ENCODE assay signal across 8 cellular contexts in genomic region chr19:49580264-49581006, GRCh38. TPM values are rescaled to one million over a fixed set of nuclear protein-coding genes. Genes with fewer than 3 reads are reported as not detected.
DNase-seq lines count a peak whose midpoint lies in the region; ATAC-seq and TF ChIP-seq lines count a peak whose summit lies in the region.

Gene NOSIP (minus strand): TSS chr19:49580556. CDS start chr19:49560691, 19,865 bp downstream.

- H2AFZ ChIP-seq in GM23248, result peak within 1 kb of the TSS; percentile 95
- H2AFZ ChIP-seq in fibroblast of lung (ENCODE audit: low read length), result peak within 1 kb of the TSS; percentile 81

- H3K4me1 ChIP-seq in GM23248 (ENCODE audit: insufficient read depth) (peaks cover 8% of the 10 kb centered on the region), RWPE2 (ENCODE audit: insufficient read depth, poor library complexity, severe bottlenecking) (peaks cover 6% of the 10 kb centered on the region), fibroblast of lung (ENCODE audit: control insufficient read depth, extremely low read depth, insufficient read depth, low read length) (peaks cover 5% of the 10 kb centered on the region)

- in situ Hi-C loops in GM23248 (cut with MboI), result no loop called here

- peaks cover 48% of the 10 kb centered on the region for H3K79me2 ChIP-seq in GM23248 (ENCODE audit: insufficient read depth)
- H3K79me2 ChIP-seq in fibroblast of lung (ENCODE audit: control insufficient read depth, insufficient read depth, low read length), result peaks cover 28% of the 10 kb centered on the region

- H3K36me3 Mint-ChIP-seq in activated T-helper 17 cell treated with anti-CD3 and anti-CD28 coated beads, Interleukin-2, amount 50 U/mL, for 72 hours (ENCODE audit: low read depth), result peaks cover 45% of the 10 kb centered on the region
- no peaks in the 10 kb centered on the region for H3K36me3 Mint-ChIP-seq in natural killer cell

- H3F3A ChIP-seq in GM23248 (ENCODE audit: insufficient read depth), result no peaks in the 10 kb centered on the region; the same call in 1 of the 2 replicates

- H3K9me2 ChIP-seq in GM23248 (ENCODE audit: insufficient read depth), result no peaks in the 10 kb centered on the region

- peak; percentile 96 for DNase-seq in DMS79 treated with DMSO at 0.1 percent for 48 hours (lab: John Stamatoyannopoulos, UW)
- DNase-seq in GM23248, result peak; percentile 98
- peak; percentile 91 for DNase-seq in LNCaP clone FGC (ENCODE audit: low read depth)
- peak; percentile 93 for DNase-seq in RWPE2 (ENCODE audit: low spot score)
- DNase-seq in fibroblast of lung (ENCODE audit: low read depth in 2 of 2), result peak; percentile 96 to 98
- DNase-seq in natural killer cell, result peak; percentile 92
- DNase-seq in stimulated activated naive CD4-positive, alpha-beta T cell (lab: John Stamatoyannopoulos, UW), result peak; percentile 87 to 95 (median 94)

- H3K4me2 ChIP-seq in GM23248 (ENCODE audit: unreplicated experiment), result peak within 1 kb of the TSS; percentile 92
- peak within 1 kb of the TSS; percentile 81 for H3K4me2 ChIP-seq in fibroblast of lung (ENCODE audit: extremely low read depth, insufficient read depth, low read length)

- TF ChIP-seq CTCF in LNCaP clone FGC (IDR thresholded peaks at IDR 0.05; ENCODE audit: control insufficient read depth, extremely low read depth, insufficient read depth) (no peak), RWPE2 (IDR thresholded peaks at IDR 0.05; ENCODE audit: poor library complexity, severe bottlenecking) (no peak), fibroblast of lung (conservative IDR thresholded peaks at IDR 0.05 in 1 of 2, IDR thresholded peaks at IDR 0.05 in 1 of 2; ENCODE audit: low read depth in 1 of 2, low read length in 2 of 2) (no peak), natural killer cell (IDR thresholded peaks at IDR 0.05) (no peak)

- no peaks in the 10 kb centered on the region for H3K9me3 ChIP-seq in GM23248 (ENCODE audit: low read depth)
- no peaks in the 10 kb centered on the region for H3K9me3 ChIP-seq in RWPE2 (ENCODE audit: severe bottlenecking)
- H3K9me3 ChIP-seq in fibroblast of lung (ENCODE audit: control insufficient read depth, insufficient read depth, low read depth, low read length), result no peaks in the 10 kb centered on the region

- H4K20me1 ChIP-seq in GM23248 (ENCODE audit: insufficient read depth) (no peaks in the 10 kb centered on the region), fibroblast of lung (ENCODE audit: control insufficient read depth, extremely low read depth, insufficient read depth, low read length) (no peaks in the 10 kb centered on the region)

- no peaks in the 10 kb centered on the region for H3K9me3 Mint-ChIP-seq in activated T-helper 17 cell treated with anti-CD3 and anti-CD28 coated beads, Interleukin-2, amount 50 U/mL, for 72 hours
- no peaks in the 10 kb centered on the region for H3K9me3 Mint-ChIP-seq in natural killer cell

- intact Hi-C loops in natural killer cell (cut with micrococcal nuclease), result loop anchor here (2.0 kb wide), 1 partner anchor 60 kb away; the partner anchor contains the start of gene RRAS

- peak; percentile 89 for ATAC-seq in RWPE2 (ENCODE audit: low read depth)
- peak; percentile 99 for ATAC-seq in activated T-helper 17 cell treated with anti-CD3 and anti-CD28 coated beads, Interleukin-2, amount 50 U/mL, for 72 hours (replicated peaks)
- ATAC-seq in natural killer cell, result peak; percentile 99 to 100 (median 99)

- H3K4me1 Mint-ChIP-seq in activated T-helper 17 cell treated with anti-CD3 and anti-CD28 coated beads, Interleukin-2, amount 50 U/mL, for 72 hours, result peaks cover 6% of the 10 kb centered on the region
- H3K4me1 Mint-ChIP-seq in natural killer cell, result peaks cover 21 to 32% of the 10 kb centered on the region in 2 donors

- peak within 1 kb of the TSS; percentile 85 for H3K9ac ChIP-seq in GM23248
- peak within 1 kb of the TSS; percentile 58 for H3K9ac ChIP-seq in fibroblast of lung (ENCODE audit: insufficient read depth, low read length)

- 4 to 5% methylated on average over 31 of the region's 31 CpGs for WGBS in GM23248 (ENCODE audit: low coverage in 1 of 2, low lambda C conversion rate in 2 of 2, missing lambda C conversion rate in 2 of 2), 2 experiments

- H3K4me3 ChIP-seq in GM23248, result peak within 1 kb of the TSS; percentile 83
- H3K4me3 ChIP-seq in LNCaP clone FGC (ENCODE audit: low read depth, low read length), result peak within 1 kb of the TSS; percentile 87
- H3K4me3 ChIP-seq in RWPE2 (ENCODE audit: severe bottlenecking), result peak within 1 kb of the TSS; percentile 48
- H3K4me3 ChIP-seq in fibroblast of lung (replicated peaks in 1 of 4; ENCODE audit: control extremely low read depth in 1 of 4, insufficient read depth in 1 of 4, low read depth in 3 of 4, low read length in 4 of 4), result peak within 1 kb of the TSS; percentile 68 to 98 (median 88)

- peaks cover 9% of the 10 kb centered on the region; the same call in 1 of the 2 replicates for H3K36me3 ChIP-seq in GM23248 (ENCODE audit: low read depth)
- H3K36me3 ChIP-seq in RWPE2 (ENCODE audit: low read depth), result peaks cover 9% of the 10 kb centered on the region
- H3K36me3 ChIP-seq in fibroblast of lung (ENCODE audit: control insufficient read depth, insufficient read depth, low read length), result no peaks in the 10 kb centered on the region

- peak within 1 kb of the TSS; percentile 94 for H3K27ac Mint-ChIP-seq in activated T-helper 17 cell treated with anti-CD3 and anti-CD28 coated beads, Interleukin-2, amount 50 U/mL, for 72 hours
- H3K27ac Mint-ChIP-seq in natural killer cell, result peak within 1 kb of the TSS; percentile 89 to 92

- no peaks in the 10 kb centered on the region for H3K27me3 ChIP-seq in GM23248 (replicated peaks; ENCODE audit: insufficient read depth)
- H3K27me3 ChIP-seq in RWPE2 (ENCODE audit: insufficient read depth, poor library complexity, severe bottlenecking), result no peaks in the 10 kb centered on the region
- H3K27me3 ChIP-seq in fibroblast of lung (ENCODE audit: control insufficient read depth, insufficient read depth, low read length), result no peaks in the 10 kb centered on the region

- H3K27ac ChIP-seq in GM23248 (peak within 1 kb of the TSS; percentile 18), RWPE2 (ENCODE audit: poor library complexity, severe bottlenecking) (peak within 1 kb of the TSS; percentile 35), fibroblast of lung (ENCODE audit: insufficient read depth, low read length) (peak within 1 kb of the TSS; percentile 55)

- no peaks in the 10 kb centered on the region for H3K27me3 Mint-ChIP-seq in activated T-helper 17 cell treated with anti-CD3 and anti-CD28 coated beads, Interleukin-2, amount 50 U/mL, for 72 hours
- no peaks in the 10 kb centered on the region for H3K27me3 Mint-ChIP-seq in natural killer cell (ENCODE audit: low read depth in 2 of 2)

- peak within 1 kb of the TSS; percentile 93 for H3K4me3 Mint-ChIP-seq in activated T-helper 17 cell treated with anti-CD3 and anti-CD28 coated beads, Interleukin-2, amount 50 U/mL, for 72 hours
- H3K4me3 Mint-ChIP-seq in natural killer cell, result peak within 1 kb of the TSS; percentile 96

RNA-seq across cellular contexts. Expression of gene NOSIP, which starts in this region (rescaled TPM):
- 46.0 and 53.2 TPM in 2 replicates for total RNA-seq in GM23248 (2014; rRNA removed; shearing (Covaris generic))
- polyA plus RNA-seq in GM23248 (2016; fragmentation: Nextera tagmentation; extraction: Ambion mirVana) (78.7 and 84.3 TPM in 2 replicates), fibroblast of lung (41.2 and 53.5 TPM in 2 replicates)
- 100 to 1,000 TPM; 101 to 103 TPM for total RNA-seq in activated T-helper 17 cell treated with anti-CD3 and anti-CD28 coated beads, Interleukin-2, amount 50 U/mL, for 72 hours
- total RNA-seq in fibroblast of lung (67.9 and 72.9 TPM in 2 replicates), natural killer cell (10 to 100 TPM; 46.7 to 63.6 (median 59.8) TPM)
- 70.0 and 91.6 TPM in 2 replicates for polyA plus RNA-seq in fibroblast of lung (2012)
- polyA minus RNA-seq in fibroblast of lung (ENCODE audit: low replicate concordance), result 93.1 and 185 TPM in 2 replicates

Comparison
In these comparisons a context has a peak if more than half of its experiments do, and no peak if none do; other contexts are left out.
1. Peak in every context shown above with its lines: DNase-seq, ATAC-seq, H3K4me3 ChIP-seq and H3K27ac ChIP-seq.